ENCODE assay signal across 10 cellular contexts in genomic region chr16:70750893-70751467, GRCh38. TPM values are rescaled to one million over a fixed set of nuclear protein-coding genes. Genes with fewer than 3 reads are reported as not detected.
DNase-seq lines count a peak whose midpoint lies in the region; ATAC-seq, FAIRE-seq and TF ChIP-seq lines count a peak whose summit lies in the region.
"Had no signal": no experiment of that assay in that cellular context is flagged by ENCODE, and none has a peak within 500 bp of the region (broad histone marks: within the 10 kb centered on the region; RNA-seq: fewer than 3 reads in every experiment).

No MANE protein-coding gene starts in this region.

- POLR2A ChIA-PET in endothelial cell of umbilical vein (lab: Charles Lee): no interaction called here

- CTCF ChIA-PET in activated naive CD4-positive, alpha-beta T cell treated with anti-CD3 and anti-CD28 coated beads, Interleukin-2, amount 10 ng/mL, durations not matched to agents 7 days and 5 days (lab: Charles Lee): interaction anchor here (0.6 to 4.1 kb wide), 6 partner anchors 12 to 21 kb away, joined by 3 to 24 read pairs (median 4); no protein-coding TSS in a partner anchor
- CTCF ChIA-PET in endothelial cell of umbilical vein (lab: Charles Lee): interaction anchor here (1.2 to 5.0 kb wide), 9 partner anchors 9 to 97 kb away, joined by 4 to 42 read pairs (median 6); no protein-coding TSS in a partner anchor

- peak; percentile 44 for DNase-seq in activated naive CD4-positive, alpha-beta T cell treated with anti-CD3 and anti-CD28 coated beads, Interleukin-2, amount 10 ng/mL, durations not matched to agents 7 days and 5 days
- no peak for DNase-seq in activated naive CD4-positive, alpha-beta T cell (lab: John Stamatoyannopoulos, UW)
- peak; percentile 90 for DNase-seq in endothelial cell of umbilical vein (ENCODE audit: low read depth, low spot score)
- peak; percentile 85 for DNase-seq in myocyte (ENCODE audit: low read depth)
- DNase-seq in vagina (ENCODE audit: extremely low spot score in 2 of 2): peak in 1 of 2 donors; percentile 98
- DNase-seq in NCI-H2029 (lab: John Stamatoyannopoulos, UW): no peak

- TF ChIP-seq POLR2A in endothelial cell of umbilical vein (IDR thresholded peaks at IDR 0.05; ENCODE audit: low read depth, low read length) (peak; percentile 36), vagina (IDR thresholded peaks at IDR 0.05) (no peak)

- no peaks in the 10 kb centered on the region for H3K9me3 ChIP-seq in endothelial cell of umbilical vein (replicated peaks; ENCODE audit: control insufficient read depth, insufficient read depth, low read length)
- no peaks in the 10 kb centered on the region for H3K9me3 ChIP-seq in vagina

- intact Hi-C loops in endothelial cell of umbilical vein (cut with micrococcal nuclease) (no loop called here), vagina (cut with DNase I) (loop anchor here (10.0 kb wide), 1 partner anchor 226 kb away; the partner anchor contains the start of genes COG4 and SF3B3)

- peaks cover 31% of the 10 kb centered on the region for H3K36me3 Mint-ChIP-seq in activated naive CD4-positive, alpha-beta T cell treated with anti-CD3 and anti-CD28 coated beads, Interleukin-2, amount 10 ng/mL, durations not matched to agents 7 days and 5 days

- ATAC-seq in GM19395 (IDR thresholded peaks at IDR 0.05; ENCODE audit: unreplicated experiment) (no peak), GM21825 (IDR thresholded peaks at IDR 0.05; ENCODE audit: unreplicated experiment) (no peak)

- H3K79me2 ChIP-seq in endothelial cell of umbilical vein (ENCODE audit: control insufficient read depth, insufficient read depth, low read length): no peaks in the 10 kb centered on the region

- H3K9me1 ChIP-seq in endothelial cell of umbilical vein (replicated peaks; ENCODE audit: control insufficient read depth, extremely low read depth, insufficient read depth, low read length): no peaks in the 10 kb centered on the region

- peaks cover 66% of the 10 kb centered on the region for H3K4me1 Mint-ChIP-seq in activated naive CD4-positive, alpha-beta T cell treated with anti-CD3 and anti-CD28 coated beads, Interleukin-2, amount 10 ng/mL, durations not matched to agents 7 days and 5 days

- H3K4me3 ChIP-seq in endothelial cell of umbilical vein (replicated peaks in 1 of 3; ENCODE audit: insufficient read depth in 1 of 3, low read depth in 1 of 3, low read length in 3 of 3) (no peak overlapping the region), vagina (no peak overlapping the region)

- no peak overlapping the region for H3K4me3 Mint-ChIP-seq in activated naive CD4-positive, alpha-beta T cell treated with anti-CD3 and anti-CD28 coated beads, Interleukin-2, amount 10 ng/mL, durations not matched to agents 7 days and 5 days
- H3K4me3 Mint-ChIP-seq: CD14-positive monocyte had no signal

- H3K27ac ChIP-seq in endothelial cell of umbilical vein (ENCODE audit: insufficient read depth, low read depth, low read length) (peak overlapping the region; percentile 19), vagina (peak overlapping the region; percentile 79)

- BruUV-seq in endothelial cell of umbilical vein (replicated peaks; lab: Mats Ljungman, UMichigan): no TSS peak

- H3K4me2 ChIP-seq in endothelial cell of umbilical vein (ENCODE audit: insufficient read depth, low read length): peak overlapping the region; percentile 6

- no peaks in the 10 kb centered on the region for H3K27me3 Mint-ChIP-seq in activated naive CD4-positive, alpha-beta T cell treated with anti-CD3 and anti-CD28 coated beads, Interleukin-2, amount 10 ng/mL, durations not matched to agents 7 days and 5 days

- H3K27me3 ChIP-seq in endothelial cell of umbilical vein (ENCODE audit: control insufficient read depth in 2 of 2, insufficient read depth in 2 of 2, low read length in 2 of 2) (no peaks in the 10 kb centered on the region), vagina (no peaks in the 10 kb centered on the region)

- H3K36me3 ChIP-seq in endothelial cell of umbilical vein (ENCODE audit: control insufficient read depth in 2 of 2, extremely low read depth in 1 of 2, insufficient read depth in 2 of 2, low read length in 2 of 2): no peaks in the 10 kb centered on the region
- H3K36me3 ChIP-seq in vagina: no peaks in the 10 kb centered on the region

- TF ChIP-seq CTCF in endothelial cell of umbilical vein (IDR thresholded peaks at IDR 0.05; ENCODE audit: extremely low read depth in 1 of 2, insufficient read depth in 1 of 2, low read depth in 1 of 2, low read length in 2 of 2) (no peak), vagina (IDR thresholded peaks at IDR 0.05) (peak in 1 of 3 experiments; percentile 23)

- H3K9ac ChIP-seq in endothelial cell of umbilical vein (replicated peaks; ENCODE audit: extremely low read depth, insufficient read depth, low read length): no peak overlapping the region

- peak overlapping the region; percentile 90 for H3K27ac Mint-ChIP-seq in activated naive CD4-positive, alpha-beta T cell treated with anti-CD3 and anti-CD28 coated beads, Interleukin-2, amount 10 ng/mL, durations not matched to agents 7 days and 5 days

- H3K4me1 ChIP-seq in endothelial cell of umbilical vein (ENCODE audit: control insufficient read depth, extremely low read depth, insufficient read depth, low read length) (peaks cover 28% of the 10 kb centered on the region), vagina (peaks cover 85% of the 10 kb centered on the region)

- H4K20me1 ChIP-seq in endothelial cell of umbilical vein (replicated peaks; ENCODE audit: control insufficient read depth, extremely low read depth, insufficient read depth, low read length): no peaks in the 10 kb centered on the region

- peak; percentile 95 for FAIRE-seq in endothelial cell of umbilical vein (lab: Jason Lieb, UNC)
- FAIRE-seq: H1 had no signal

- dilution Hi-C loops in endothelial cell of umbilical vein (cut with MboI; ENCODE audit: extremely low pct_ligation_motif_present, low sequenced_read_pairs): no loop called here

- H3K9me3 Mint-ChIP-seq in activated naive CD4-positive, alpha-beta T cell treated with anti-CD3 and anti-CD28 coated beads, Interleukin-2, amount 10 ng/mL, durations not matched to agents 7 days and 5 days: no peaks in the 10 kb centered on the region
- H3K9me3 Mint-ChIP-seq: CD14-positive monocyte had no signal

- peak overlapping the region; percentile 9 for H2AFZ ChIP-seq in endothelial cell of umbilical vein (ENCODE audit: low read depth, low read length)

TF ChIP-seq in endothelial cell of umbilical vein, 7 proteins besides CTCF, POLR2A, EP300 and RAD21:
- TF ChIP-seq MYC (IDR thresholded peaks at IDR 0.05; ENCODE audit: low read depth, low read length) (no peak), MAX (IDR thresholded peaks at IDR 0.05; ENCODE audit: insufficient read depth, insufficient read length) (no peak), EZH2 (IDR thresholded peaks at IDR 0.05; ENCODE audit: borderline replicate concordance, low read depth, low read length, severe bottlenecking) (no peak), POLR2AphosphoS5 (IDR thresholded peaks at IDR 0.05; ENCODE audit: insufficient read depth, low read depth, low read length) (peak; percentile 54), JUN (IDR thresholded peaks at IDR 0.05; ENCODE audit: borderline replicate concordance, insufficient read depth, insufficient read length, low read depth) (no peak)

RNA-seq across cellular contexts. Expression of gene VAC14, which starts 50.0 kb away (rescaled TPM):
- total RNA-seq in endothelial cell of umbilical vein (37.6 and 44.4 TPM in 2 replicates), myocyte (74.0 and 75.7 TPM in 2 replicates), vagina (38.1 TPM)
- polyA plus RNA-seq in endothelial cell of umbilical vein: 57.9 and 68.2 TPM in 2 replicates
- polyA plus RNA-seq in endothelial cell of umbilical vein (2011; cell fraction: cytosol; rRNA removed): 41.6 and 45.9 TPM in 2 replicates
- 48.6 and 57.9 TPM in 2 replicates for polyA plus RNA-seq in endothelial cell of umbilical vein (2011; cell fraction: nucleus; rRNA removed)
- polyA plus RNA-seq in endothelial cell of umbilical vein (2012): 45.9 and 52.6 TPM in 2 replicates
- polyA minus RNA-seq in endothelial cell of umbilical vein: 55.4 and 64.1 TPM in 2 replicates
- polyA minus RNA-seq in endothelial cell of umbilical vein (2011; cell fraction: cytosol; rRNA and poly(A)+ RNA removed): 42.9 TPM
- 49.7 and 64.7 TPM in 2 replicates for polyA minus RNA-seq in endothelial cell of umbilical vein (2011; cell fraction: nucleus; rRNA and poly(A)+ RNA removed)
- polyA plus RNA-seq in myocyte (2012): 131 TPM

Comparison
In these comparisons a context has a peak if more than half of its experiments do, and no peak if none do; other contexts are left out.
1. DNase-seq: peak in activated naive CD4-positive, alpha-beta T cell treated with anti-CD3 and anti-CD28 coated beads, Interleukin-2, amount 10 ng/mL, durations not matched to agents 7 days and 5 days (single experiment), endothelial cell of umbilical vein (single experiment) and myocyte (single experiment); none in activated naive CD4-positive, alpha-beta T cell (0 of 4) and NCI-H2029 (single experiment).